6 cellular contexts compared by ENCODE assay signal in genomic region chr10:24910574-24910973, GRCh38. TPM values are rescaled to one million over a fixed set of nuclear protein-coding genes. Genes with fewer than 3 reads are reported as not detected.
"Had no signal": no experiment of that assay in that cellular context is flagged by ENCODE, and none has a peak within 500 bp of the region (broad histone marks: within the 10 kb centered on the region; RNA-seq: fewer than 3 reads in every experiment).

No MANE protein-coding gene starts in this region.

- ATAC-seq: HepG2 had no signal

- DNase-seq: IMR-90 had no signal

- H3K9me3 Mint-ChIP-seq: IgD-negative memory B cell had no signal

- H3K27ac Mint-ChIP-seq: IgD-negative memory B cell had no signal

- FAIRE-seq: HepG2, HTR-8/SVneo had no signal

- H3K27ac ChIP-seq: HL-60 had no signal

- H3K27me3 Mint-ChIP-seq: IgD-negative memory B cell had no signal

RNA-seq across cellular contexts. Expression of gene PRTFDC1, which starts 41.8 kb away (rescaled TPM):
- total RNA-seq: HepG2, HT1080 had no signal
- polyA plus RNA-seq: HepG2, IgD-negative memory B cell had no signal
